9 cellular contexts compared by ENCODE assay signal in the genomic region with DNA sequence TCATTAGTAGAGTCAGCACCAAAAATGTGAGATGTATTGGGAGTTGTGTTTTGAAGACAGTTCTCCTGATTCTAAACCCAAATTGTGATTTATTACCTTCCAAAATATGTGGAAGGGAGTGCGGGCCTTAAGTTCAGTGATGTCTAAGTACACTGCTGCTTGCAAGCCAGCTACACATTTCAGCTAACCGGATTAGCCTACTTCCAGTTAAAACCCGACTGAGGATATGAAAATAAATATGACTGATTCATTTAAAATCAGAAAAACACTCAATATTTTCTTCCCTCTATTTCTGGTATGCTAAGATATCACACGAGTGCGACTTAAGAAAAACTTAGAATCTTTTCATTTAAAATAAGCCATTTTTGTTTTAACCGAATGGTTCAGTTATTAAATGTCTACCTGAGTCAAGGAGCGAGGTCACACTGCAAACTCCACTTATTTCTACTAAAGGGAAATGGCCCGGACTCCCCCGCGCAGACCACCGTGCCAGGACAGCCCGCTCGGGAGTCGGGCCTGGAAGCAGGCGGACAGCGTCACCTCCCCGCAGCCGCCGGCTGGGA. TPM values are rescaled to one million over a fixed set of nuclear protein-coding genes. Genes with fewer than 3 reads are reported as not detected.
A peak's percentile ranks its signal among the peaks of the same experiment; 100 is the strongest.
DNase-seq lines count a peak whose midpoint lies in the region; ATAC-seq and TF ChIP-seq lines count a peak whose summit lies in the region.
"Had no signal": no experiment of that assay in that cellular context is flagged by ENCODE, and none has a peak within 500 bp of the region (broad histone marks: within the 10 kb centered on the region; RNA-seq: fewer than 3 reads in every experiment).

No MANE protein-coding gene starts in this region.

- TF ChIP-seq EP300 in sigmoid colon (IDR thresholded peaks at IDR 0.05) = no peak

- WGBS in sigmoid colon, 2 donors = 7 to 15% methylated on average over 19 of the region's 19 CpGs

- H3K27me3 ChIP-seq in sigmoid colon = no peaks in the 10 kb centered on the region
- H3K27me3 ChIP-seq: BLaER1 had no signal

- peak overlapping the region; percentile 89 to 92 (median 90) for H3K27ac ChIP-seq in sigmoid colon
- H3K27ac ChIP-seq: BLaER1 had no signal

- H3K36me3 ChIP-seq in sigmoid colon = no peaks in the 10 kb centered on the region
- H3K36me3 ChIP-seq: BLaER1 had no signal

- peaks cover 0 to 48% (median 28%) of the 10 kb centered on the region in 4 donors for H3K4me1 ChIP-seq in sigmoid colon
- H3K4me1 ChIP-seq: BLaER1 had no signal

- H3K4me3 ChIP-seq in WI38 (ENCODE audit: low read depth, low read length) = peak overlapping the region; percentile 99
- H3K4me3 ChIP-seq in sigmoid colon = peak overlapping the region; percentile 76 to 97 (median 82)
- H3K4me3 ChIP-seq: BLaER1 had no signal

- no peak for TF ChIP-seq CTCF in WI38 (IDR thresholded peaks at IDR 0.05; ENCODE audit: low read depth, low read length)
- no peak for TF ChIP-seq CTCF in sigmoid colon (IDR thresholded peaks at IDR 0.05)

- ATAC-seq in HG03520 (IDR thresholded peaks at IDR 0.05; ENCODE audit: unreplicated experiment) = no peak
- no peak for ATAC-seq in GM18907 (IDR thresholded peaks at IDR 0.05; ENCODE audit: unreplicated experiment)

- no peaks in the 10 kb centered on the region for H3K9me3 ChIP-seq in sigmoid colon

- intact Hi-C loops in cardiac septum (cut with DNase I) (loop anchor here (5.0 kb wide), 1 partner anchor 39 kb away; no protein-coding TSS in a partner anchor), sigmoid colon (cut with DNase I) (no loop called here)

- TF ChIP-seq POLR2A in sigmoid colon (IDR thresholded peaks at IDR 0.05) = no peak

- peak; percentile 35 for DNase-seq in NCI-H2171 treated with DMSO at 0.1 percent for 48 hours (lab: John Stamatoyannopoulos, UW)
- DNase-seq in NCI-H2171 (lab: John Stamatoyannopoulos, UW) = no peak
- DNase-seq in cardiac septum (ENCODE audit: low spot score) = peak; percentile 24
- no peak for DNase-seq in sigmoid colon
- no peak for DNase-seq in COLO668 (lab: John Stamatoyannopoulos, UW; ENCODE audit: unreplicated experiment)

RNA-seq across cellular contexts. Expression of a gene that starts 0.8 kb away (rescaled TPM):
- total RNA-seq in cardiac septum (467 TPM), sigmoid colon (100 to 1,000 TPM in 1 of 4 donors, 10 to 100 TPM in 3; 62.0 to 123 (median 77.6) TPM)
- 100 to 1,000 TPM in 2 of 3 donors, 10 to 100 TPM in 1; 98.8 to 210 (median 123) TPM for polyA plus RNA-seq in sigmoid colon

Comparison
In these comparisons a context has a peak if more than half of its experiments do, and no peak if none do; other contexts are left out.
1. DNase-seq: peak in NCI-H2171 treated with DMSO at 0.1 percent for 48 hours (single experiment) and cardiac septum (single experiment); none in NCI-H2171 (single experiment), sigmoid colon (single experiment) and COLO668 (single experiment).